1 cellular context compared by ENCODE assay signal in the genomic region with DNA sequence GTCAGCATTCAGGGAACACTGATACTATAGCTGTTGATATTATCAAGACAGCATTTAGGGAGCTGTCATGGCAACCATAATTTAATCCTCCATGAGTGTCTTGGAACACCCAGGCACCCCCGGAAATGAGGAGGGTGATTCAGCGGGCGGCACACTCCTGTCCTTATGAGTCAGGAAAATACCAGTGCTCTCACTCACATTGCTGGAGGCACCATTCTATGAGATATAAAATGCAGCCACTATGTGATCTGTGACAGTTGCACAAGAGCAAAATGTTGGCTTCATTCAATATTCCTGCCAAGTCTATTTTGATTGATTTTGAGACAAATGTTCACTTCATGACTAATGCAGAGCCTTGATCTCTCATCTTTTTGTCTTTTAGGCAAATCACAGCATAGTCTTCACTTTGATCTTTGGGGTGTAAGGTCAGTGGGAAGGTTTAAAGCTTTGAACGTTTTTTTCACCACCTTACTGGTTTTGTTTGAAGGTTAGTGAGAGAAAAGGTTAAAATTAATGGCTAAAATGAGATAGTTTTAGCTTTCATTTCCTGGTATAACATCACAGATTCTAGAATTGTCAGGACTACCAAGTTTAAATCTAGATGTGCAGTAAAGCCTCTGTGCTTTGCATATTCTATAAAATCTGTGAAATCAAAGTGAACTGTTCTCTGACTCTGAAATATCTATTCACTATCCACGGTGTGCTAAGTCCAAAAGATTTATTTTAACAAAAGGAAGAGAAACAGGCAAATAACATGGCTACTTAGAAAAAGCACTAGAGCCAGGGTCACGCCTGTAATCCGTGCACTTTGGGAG.
TF ChIP-seq lines count a peak whose summit lies in the region.

No MANE protein-coding gene starts in this region.

TF ChIP-seq in A549, 52 proteins besides CTCF, POLR2A, EP300 and RAD21 (continued from another document):
- TF ChIP-seq, protein P1, sequence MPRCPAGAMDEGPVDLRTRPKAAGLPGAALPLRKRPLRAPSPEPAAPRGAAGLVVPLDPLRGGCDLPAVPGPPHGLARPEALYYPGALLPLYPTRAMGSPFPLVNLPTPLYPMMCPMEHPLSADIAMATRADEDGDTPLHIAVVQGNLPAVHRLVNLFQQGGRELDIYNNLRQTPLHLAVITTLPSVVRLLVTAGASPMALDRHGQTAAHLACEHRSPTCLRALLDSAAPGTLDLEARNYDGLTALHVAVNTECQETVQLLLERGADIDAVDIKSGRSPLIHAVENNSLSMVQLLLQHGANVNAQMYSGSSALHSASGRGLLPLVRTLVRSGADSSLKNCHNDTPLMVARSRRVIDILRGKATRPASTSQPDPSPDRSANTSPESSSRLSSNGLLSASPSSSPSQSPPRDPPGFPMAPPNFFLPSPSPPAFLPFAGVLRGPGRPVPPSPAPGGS (IDR thresholded peaks at IDR 0.05), result peak; percentile 94; the same call in 2 of the 3 replicates
- TF ChIP-seq HOXB13 (CRISPR knock-in tag; IDR thresholded peaks at IDR 0.05; ENCODE audit: low read depth), result no peak
- TF ChIP-seq FOSB (CRISPR knock-in tag; IDR thresholded peaks at IDR 0.05), result 0 out of 2 replicates have a peak, but pooled peaks have one; percentile 9
- TF ChIP-seq, protein P2, sequence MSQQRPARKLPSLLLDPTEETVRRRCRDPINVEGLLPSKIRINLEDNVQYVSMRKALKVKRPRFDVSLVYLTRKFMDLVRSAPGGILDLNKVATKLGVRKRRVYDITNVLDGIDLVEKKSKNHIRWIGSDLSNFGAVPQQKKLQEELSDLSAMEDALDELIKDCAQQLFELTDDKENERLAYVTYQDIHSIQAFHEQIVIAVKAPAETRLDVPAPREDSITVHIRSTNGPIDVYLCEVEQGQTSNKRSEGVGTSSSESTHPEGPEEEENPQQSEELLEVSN (IDR thresholded peaks at IDR 0.05; ENCODE audit: borderline replicate concordance, low read depth), result no peak
- peak; percentile 82; the same call in 1 of the 2 replicates for TF ChIP-seq FOXS1 (CRISPR knock-in tag; IDR thresholded peaks at IDR 0.05)
- TF ChIP-seq, protein P3, sequence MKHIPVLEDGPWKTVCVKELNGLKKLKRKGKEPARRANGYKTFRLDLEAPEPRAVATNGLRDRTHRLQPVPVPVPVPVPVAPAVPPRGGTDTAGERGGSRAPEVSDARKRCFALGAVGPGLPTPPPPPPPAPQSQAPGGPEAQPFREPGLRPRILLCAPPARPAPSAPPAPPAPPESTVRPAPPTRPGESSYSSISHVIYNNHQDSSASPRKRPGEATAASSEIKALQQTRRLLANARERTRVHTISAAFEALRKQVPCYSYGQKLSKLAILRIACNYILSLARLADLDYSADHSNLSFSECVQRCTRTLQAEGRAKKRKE (CRISPR knock-in tag; IDR thresholded peaks at IDR 0.05; ENCODE audit: low read depth), result no peak
- TF ChIP-seq JUN (IDR thresholded peaks at IDR 0.05), result peak; percentile 98 to 99; a peak in 4 of 5 replicates
- TF ChIP-seq CEBPB (IDR thresholded peaks at IDR 0.05), result peak; percentile 97 to 99
- peak; percentile 93 for TF ChIP-seq HOXB5 (CRISPR knock-in tag; IDR thresholded peaks at IDR 0.05)
- TF ChIP-seq NPAS2 (CRISPR knock-in tag; IDR thresholded peaks at IDR 0.05; ENCODE audit: borderline replicate concordance), result no peak
- no peak for TF ChIP-seq MYC (IDR thresholded peaks at IDR 0.05; ENCODE audit: borderline replicate concordance, low read length)
- TF ChIP-seq CBX8 (IDR thresholded peaks at IDR 0.05), result no peak
